ENCODE assay signal across 8 cellular contexts in the genomic region with DNA sequence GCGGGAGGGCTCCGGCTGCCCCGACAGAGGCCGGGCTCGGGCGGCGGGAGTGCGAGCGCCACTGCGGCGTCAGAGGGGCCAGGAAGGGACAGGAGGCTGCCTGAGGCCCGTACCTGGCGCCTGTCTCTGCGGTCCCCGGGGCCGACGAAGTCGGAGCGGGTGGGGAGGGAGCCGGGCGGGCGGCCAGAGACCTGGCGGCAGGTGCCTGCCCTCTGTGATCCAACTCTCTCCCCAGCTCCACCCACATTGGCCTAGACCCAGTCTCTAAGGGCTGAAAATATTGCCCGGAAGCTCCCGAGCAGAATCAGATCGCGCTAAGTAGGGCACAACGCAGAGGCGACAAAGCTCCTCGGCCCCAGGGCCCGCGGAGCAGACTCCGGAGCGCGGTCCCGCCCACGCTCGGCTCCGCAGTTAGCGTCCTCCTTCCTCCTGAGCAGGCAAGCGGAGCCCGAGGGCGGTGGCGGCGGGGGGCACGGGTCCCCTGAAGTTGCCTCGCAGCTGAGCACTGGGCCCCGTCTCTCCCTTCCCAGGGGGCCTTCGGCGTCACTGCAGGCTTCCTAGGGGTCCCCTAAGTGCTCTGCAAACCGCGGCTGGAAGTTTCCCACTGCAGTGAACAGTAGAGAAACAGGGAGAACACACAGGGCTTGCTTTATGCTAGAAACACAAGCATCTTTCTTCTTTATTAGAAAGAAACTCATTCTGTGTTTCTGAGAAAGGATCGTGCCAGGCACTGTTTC. TPM values are rescaled to one million over a fixed set of nuclear protein-coding genes. Genes with fewer than 3 reads are reported as not detected.
DNase-seq lines count a peak whose midpoint lies in the region; ATAC-seq and TF ChIP-seq lines count a peak whose summit lies in the region.

Gene MAN2A2, plus strand, starts transcription at position 307 of the 737 bp plus-strand sequence. CDS start 906 bp downstream, outside the sequence.

- peak within 1 kb of the TSS; percentile 93 for H3K27ac Mint-ChIP-seq in activated CD8-positive, alpha-beta T cell treated with anti-CD3 and anti-CD28 coated beads, Interleukin-2, amount 10 ng/mL, durations not matched to agents 7 days and 5 days

- H3K9me3 Mint-ChIP-seq in activated CD8-positive, alpha-beta T cell treated with anti-CD3 and anti-CD28 coated beads, Interleukin-2, amount 10 ng/mL, durations not matched to agents 7 days and 5 days (ENCODE audit: insufficient read depth) = no peaks in the 10 kb centered on the region

- peaks cover 28% of the 10 kb centered on the region for H3K4me1 Mint-ChIP-seq in activated CD8-positive, alpha-beta T cell treated with anti-CD3 and anti-CD28 coated beads, Interleukin-2, amount 10 ng/mL, durations not matched to agents 7 days and 5 days (ENCODE audit: low read depth)

- DNase-seq in A172 (ENCODE audit: low spot score) = peak; percentile 12
- peak; percentile 80 for DNase-seq in NCI-H510A treated with DMSO at 0.1 percent for 48 hours (lab: John Stamatoyannopoulos, UW)
- DNase-seq in activated CD8-positive, alpha-beta T cell treated with anti-CD3 and anti-CD28 coated beads, Interleukin-2, amount 10 ng/mL, durations not matched to agents 7 days and 5 days = peak; percentile 81
- DNase-seq in effector CD4-positive, alpha-beta T cell = peak; percentile 45
- DNase-seq in medulla oblongata (ENCODE audit: extremely low spot score) = peak; percentile 89
- peak; percentile 60 to 83 (median 68) for DNase-seq in stimulated activated CD4-positive, alpha-beta T cell treated with anti-CD3 and anti-CD28 coated beads, TNF-alpha, amount 100 ng/mL, for 48 hours (ENCODE audit: low read depth in 3 of 3)

- CTCF ChIA-PET in activated CD8-positive, alpha-beta T cell treated with anti-CD3 and anti-CD28 coated beads, Interleukin-2, amount 10 ng/mL, durations not matched to agents 7 days and 5 days (lab: Charles Lee) = interaction anchor here (0.9 to 17.2 kb wide), 15 partner anchors 11 to 583 kb away, joined by 3 to 328 read pairs (median 3); partner anchors contain the start of genes BLM, HDDC3, RCCD1 and UNC45A

- H3K4me3 Mint-ChIP-seq in activated CD8-positive, alpha-beta T cell treated with anti-CD3 and anti-CD28 coated beads, Interleukin-2, amount 10 ng/mL, durations not matched to agents 7 days and 5 days = peak within 1 kb of the TSS; percentile 90

- peak; percentile 48 for TF ChIP-seq POLR2A in GM18526 (IDR thresholded peaks at IDR 0.05; ENCODE audit: extremely low read depth, insufficient read length)

- peaks cover 32% of the 10 kb centered on the region for H3K36me3 Mint-ChIP-seq in activated CD8-positive, alpha-beta T cell treated with anti-CD3 and anti-CD28 coated beads, Interleukin-2, amount 10 ng/mL, durations not matched to agents 7 days and 5 days (ENCODE audit: low read depth)

- peak; percentile 37 for ATAC-seq in HG03060 (IDR thresholded peaks at IDR 0.05; ENCODE audit: low read depth, unreplicated experiment)
- peak; percentile 78 for ATAC-seq in activated CD8-positive, alpha-beta T cell treated with anti-CD3 and anti-CD28 coated beads, Interleukin-2, amount 10 ng/mL, durations not matched to agents 7 days and 5 days

- no peaks in the 10 kb centered on the region for H3K27me3 Mint-ChIP-seq in activated CD8-positive, alpha-beta T cell treated with anti-CD3 and anti-CD28 coated beads, Interleukin-2, amount 10 ng/mL, durations not matched to agents 7 days and 5 days (ENCODE audit: low read depth)

- POLR2A ChIA-PET in activated CD8-positive, alpha-beta T cell treated with anti-CD3 and anti-CD28 coated beads, Interleukin-2, amount 10 ng/mL, durations not matched to agents 7 days and 5 days (lab: Charles Lee) = interaction anchor here (0.8 to 8.8 kb wide), 10 partner anchors 8 to 341 kb away, joined by 3 to 110 read pairs (median 4); partner anchors contain the start of genes BLM, HDDC3, RCCD1 and UNC45A

RNA-seq across cellular contexts. Expression of gene MAN2A2, which starts in this region (rescaled TPM):
- 7.3 and 8.0 TPM in 2 replicates for total RNA-seq in A172 (2014; rRNA removed; shearing (Covaris generic))
- total RNA-seq in activated CD8-positive, alpha-beta T cell treated with anti-CD3 and anti-CD28 coated beads, Interleukin-2, amount 10 ng/mL, durations not matched to agents 7 days and 5 days = 10 to 100 TPM; 82.7 to 97.7 TPM

Comparison
In these comparisons a context has a peak if more than half of its experiments do, and no peak if none do; other contexts are left out.
1. Peak in every context shown above with its lines: DNase-seq and ATAC-seq.
2. DNase-seq: peak in every context shown above with its lines; median percentile 89 in medulla oblongata; 81 in activated CD8-positive, alpha-beta T cell treated with anti-CD3 and anti-CD28 coated beads, Interleukin-2, amount 10 ng/mL, durations not matched to agents 7 days and 5 days; 80 in NCI-H510A treated with DMSO at 0.1 percent for 48 hours; 68 in stimulated activated CD4-positive, alpha-beta T cell treated with anti-CD3 and anti-CD28 coated beads, TNF-alpha, amount 100 ng/mL, for 48 hours; 45 in effector CD4-positive, alpha-beta T cell; 12 in A172.